22 cellular contexts compared by ENCODE assay signal in the genomic region with DNA sequence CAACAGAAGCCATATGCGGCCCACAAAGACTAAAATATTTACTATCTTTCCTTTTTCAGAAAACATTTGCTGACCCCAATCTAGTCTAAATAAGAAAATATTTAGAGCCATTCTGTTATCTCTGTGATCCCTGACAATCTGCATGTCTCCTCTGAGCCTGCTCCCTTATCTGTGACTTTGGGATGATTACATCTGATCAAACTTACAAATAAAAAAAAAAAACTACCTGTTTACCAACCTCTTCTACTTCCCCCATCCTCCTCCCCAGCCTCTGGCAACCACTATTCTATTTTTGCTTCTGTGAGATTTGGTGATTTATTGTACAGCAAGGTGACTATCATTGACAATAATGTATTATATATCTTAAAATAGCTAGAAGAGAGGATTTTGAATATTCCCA.
"Had no signal": no experiment of that assay in that cellular context is flagged by ENCODE, and none has a peak within 500 bp of the region (broad histone marks: within the 10 kb centered on the region; RNA-seq: fewer than 3 reads in every experiment).

No MANE protein-coding gene starts in this region.

- ATAC-seq: effector memory CD8-positive, alpha-beta T cell; esophagus mucosa; gastrocnemius medialis; heart right ventricle; left cardiac atrium; lower lobe of right lung; naive thymus-derived CD4-positive, alpha-beta T cell had no signal

- H3K9me3 ChIP-seq: colonic mucosa, esophagus squamous epithelium, gastrocnemius medialis, heart right ventricle, left ventricle myocardium inferior, lower lobe of right lung had no signal

- H3K4me1 ChIP-seq: colonic mucosa, gastrocnemius medialis, heart right ventricle, left ventricle myocardium inferior, lower lobe of right lung had no signal

- H3K27me3 ChIP-seq: colonic mucosa, esophagus squamous epithelium, gastrocnemius medialis, heart right ventricle had no signal

- H3K4me3 ChIP-seq: colonic mucosa, esophagus squamous epithelium, gastrocnemius medialis, heart right ventricle, left ventricle myocardium inferior, lower lobe of right lung had no signal

- DNase-seq: colonic mucosa; cortex of kidney; effector CD8-positive, alpha-beta T cell; effector memory CD8-positive, alpha-beta T cell; endodermal cell; erythroblast; esophagus squamous epithelium; foreskin fibroblast; foreskin melanocyte; gastrocnemius medialis; glutamatergic neuron; head of caudate nucleus; heart right ventricle; hippocampal formation; left cardiac atrium; left ventricle myocardium inferior; lower lobe of right lung; mesenchymal stem cell; midbrain; naive thymus-derived CD4-positive, alpha-beta T cell had no signal

- H3K27ac ChIP-seq: colonic mucosa, epithelial cell of prostate, esophagus squamous epithelium, gastrocnemius medialis, heart right ventricle, left ventricle myocardium inferior, lower lobe of right lung had no signal

- H3K36me3 ChIP-seq: colonic mucosa, esophagus squamous epithelium, gastrocnemius medialis, heart right ventricle, left ventricle myocardium inferior, lower lobe of right lung had no signal
